1 cellular context compared by ENCODE assay signal in the genomic region with DNA sequence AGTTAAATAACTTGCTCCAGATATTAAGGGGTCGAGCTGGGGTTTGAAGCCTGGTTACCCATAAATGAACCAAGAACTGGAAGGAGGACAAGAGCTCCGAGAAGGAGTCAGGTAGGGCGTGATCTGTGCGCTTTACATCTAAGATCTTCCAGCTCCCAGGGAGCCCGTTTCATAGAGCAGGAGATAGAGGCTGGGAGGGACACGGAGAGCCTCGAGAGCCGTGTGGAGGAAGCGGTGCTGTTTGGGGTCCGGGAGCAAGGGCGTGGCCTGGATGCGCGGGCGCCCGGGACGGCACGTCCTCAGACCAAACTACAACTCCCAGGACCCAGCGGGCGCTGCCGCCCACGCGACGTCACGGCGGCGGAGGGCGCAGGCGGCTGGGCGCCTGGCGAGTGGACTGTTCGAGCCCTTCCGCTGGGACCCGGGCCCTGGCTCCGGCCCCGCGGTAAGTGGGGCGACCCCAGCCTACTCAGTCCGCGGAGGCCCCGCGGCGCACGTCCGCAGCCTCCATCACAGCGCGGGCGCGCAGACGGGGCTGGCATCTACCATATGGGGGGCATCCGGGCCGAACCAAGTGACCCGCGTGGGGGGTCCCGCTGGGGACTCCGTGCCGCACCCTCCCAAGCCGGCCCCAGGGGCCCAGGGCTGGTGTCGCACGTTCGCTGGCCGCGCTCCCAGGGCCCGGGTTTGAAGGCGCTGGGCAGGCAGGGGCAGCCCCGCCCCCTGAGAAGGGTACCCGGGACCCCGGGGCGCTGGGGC.
A peak's percentile ranks its signal among the peaks of the same experiment; 100 is the strongest.
TF ChIP-seq lines count a peak whose summit lies in the region.

Gene BCKDK (plus strand): TSS at position 352 of the 759 bp plus-strand sequence. CDS start 838 bp downstream, outside the sequence.

TF ChIP-seq in HepG2, 621 proteins besides CTCF, POLR2A, EP300 and RAD21 (continued from another document and continues in another):
- TF ChIP-seq ZNF138 (CRISPR knock-in tag; IDR thresholded peaks at IDR 0.05; ENCODE audit: low read depth), result peak; percentile 58; the same call in 1 of the 2 replicates
- TF ChIP-seq ZNF510 (CRISPR knock-in tag; IDR thresholded peaks at IDR 0.05; ENCODE audit: low read depth), result no peak
- no peak for TF ChIP-seq ZNF83 (CRISPR knock-in tag; IDR thresholded peaks at IDR 0.05; ENCODE audit: borderline replicate concordance)
- TF ChIP-seq ZNF512 (CRISPR knock-in tag; IDR thresholded peaks at IDR 0.05), result no peak
- no peak for TF ChIP-seq ZNF142 (CRISPR knock-in tag; IDR thresholded peaks at IDR 0.05)
- TF ChIP-seq ZNF841 (CRISPR knock-in tag; IDR thresholded peaks at IDR 0.05; ENCODE audit: borderline replicate concordance), result no peak
- TF ChIP-seq, protein P1, sequence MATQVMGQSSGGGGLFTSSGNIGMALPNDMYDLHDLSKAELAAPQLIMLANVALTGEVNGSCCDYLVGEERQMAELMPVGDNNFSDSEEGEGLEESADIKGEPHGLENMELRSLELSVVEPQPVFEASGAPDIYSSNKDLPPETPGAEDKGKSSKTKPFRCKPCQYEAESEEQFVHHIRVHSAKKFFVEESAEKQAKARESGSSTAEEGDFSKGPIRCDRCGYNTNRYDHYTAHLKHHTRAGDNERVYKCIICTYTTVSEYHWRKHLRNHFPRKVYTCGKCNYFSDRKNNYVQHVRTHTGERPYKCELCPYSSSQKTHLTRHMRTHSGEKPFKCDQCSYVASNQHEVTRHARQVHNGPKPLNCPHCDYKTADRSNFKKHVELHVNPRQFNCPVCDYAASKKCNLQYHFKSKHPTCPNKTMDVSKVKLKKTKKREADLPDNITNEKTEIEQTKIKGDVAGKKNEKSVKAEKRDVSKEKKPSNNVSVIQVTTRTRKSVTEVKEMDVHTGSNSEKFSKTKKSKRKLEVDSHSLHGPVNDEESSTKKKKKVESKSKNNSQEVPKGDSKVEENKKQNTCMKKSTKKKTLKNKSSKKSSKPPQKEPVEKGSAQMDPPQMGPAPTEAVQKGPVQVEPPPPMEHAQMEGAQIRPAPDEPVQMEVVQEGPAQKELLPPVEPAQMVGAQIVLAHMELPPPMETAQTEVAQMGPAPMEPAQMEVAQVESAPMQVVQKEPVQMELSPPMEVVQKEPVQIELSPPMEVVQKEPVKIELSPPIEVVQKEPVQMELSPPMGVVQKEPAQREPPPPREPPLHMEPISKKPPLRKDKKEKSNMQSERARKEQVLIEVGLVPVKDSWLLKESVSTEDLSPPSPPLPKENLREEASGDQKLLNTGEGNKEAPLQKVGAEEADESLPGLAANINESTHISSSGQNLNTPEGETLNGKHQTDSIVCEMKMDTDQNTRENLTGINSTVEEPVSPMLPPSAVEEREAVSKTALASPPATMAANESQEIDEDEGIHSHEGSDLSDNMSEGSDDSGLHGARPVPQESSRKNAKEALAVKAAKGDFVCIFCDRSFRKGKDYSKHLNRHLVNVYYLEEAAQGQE (IDR thresholded peaks at IDR 0.05; ENCODE audit: borderline replicate concordance in 1 of 2, low read depth in 1 of 2, low read length in 2 of 2), result no peak
- 0 out of 2 replicates have a peak, but pooled peaks have one; percentile 31 for TF ChIP-seq AFF4 (CRISPR knock-in tag; IDR thresholded peaks at IDR 0.05)
- no peak for TF ChIP-seq ZNF615 (CRISPR knock-in tag; IDR thresholded peaks at IDR 0.05; ENCODE audit: borderline replicate concordance)
- TF ChIP-seq HOXD1 (CRISPR knock-in tag; IDR thresholded peaks at IDR 0.05), result peak; percentile 70; the same call in 1 of the 2 replicates
- TF ChIP-seq SRSF9 (IDR thresholded peaks at IDR 0.05; ENCODE audit: borderline replicate concordance, insufficient read depth, low read depth, low read length, poor library complexity, severe bottlenecking), result no peak
- TF ChIP-seq ZNF720 (CRISPR knock-in tag; IDR thresholded peaks at IDR 0.05), result no peak
- TF ChIP-seq ZBTB42 (CRISPR knock-in tag; IDR thresholded peaks at IDR 0.05), result 0 out of 2 replicates have a peak, but pooled peaks have one; percentile 8
- no peak for TF ChIP-seq ZBTB40 (IDR thresholded peaks at IDR 0.05)
- TF ChIP-seq ZBTB40 (CRISPR knock-in tag; IDR thresholded peaks at IDR 0.05), result no peak; the same call in 1 of the 2 replicates
- TF ChIP-seq KAT2B (IDR thresholded peaks at IDR 0.05; ENCODE audit: borderline replicate concordance, low read depth, low read length), result no peak
- TF ChIP-seq, protein P2, sequence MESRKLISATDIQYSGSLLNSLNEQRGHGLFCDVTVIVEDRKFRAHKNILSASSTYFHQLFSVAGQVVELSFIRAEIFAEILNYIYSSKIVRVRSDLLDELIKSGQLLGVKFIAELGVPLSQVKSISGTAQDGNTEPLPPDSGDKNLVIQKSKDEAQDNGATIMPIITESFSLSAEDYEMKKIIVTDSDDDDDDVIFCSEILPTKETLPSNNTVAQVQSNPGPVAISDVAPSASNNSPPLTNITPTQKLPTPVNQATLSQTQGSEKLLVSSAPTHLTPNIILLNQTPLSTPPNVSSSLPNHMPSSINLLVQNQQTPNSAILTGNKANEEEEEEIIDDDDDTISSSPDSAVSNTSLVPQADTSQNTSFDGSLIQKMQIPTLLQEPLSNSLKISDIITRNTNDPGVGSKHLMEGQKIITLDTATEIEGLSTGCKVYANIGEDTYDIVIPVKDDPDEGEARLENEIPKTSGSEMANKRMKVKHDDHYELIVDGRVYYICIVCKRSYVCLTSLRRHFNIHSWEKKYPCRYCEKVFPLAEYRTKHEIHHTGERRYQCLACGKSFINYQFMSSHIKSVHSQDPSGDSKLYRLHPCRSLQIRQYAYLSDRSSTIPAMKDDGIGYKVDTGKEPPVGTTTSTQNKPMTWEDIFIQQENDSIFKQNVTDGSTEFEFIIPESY (CRISPR knock-in tag; IDR thresholded peaks at IDR 0.05), result no peak; the same call in 1 of the 2 replicates
